Comparison of ENCODE assay signal across 1 cellular context in genomic region chr21:39385299-39386145, GRCh38.
A peak's percentile ranks its signal among the peaks of the same experiment; 100 is the strongest.
TF ChIP-seq lines count a peak whose summit lies in the region.

No MANE protein-coding gene starts in this region.

TF ChIP-seq in HepG2, 621 proteins besides CTCF, POLR2A, EP300 and RAD21 (continued from another document and continues in another):
- TF ChIP-seq ZNF710 (CRISPR knock-in tag; IDR thresholded peaks at IDR 0.05; ENCODE audit: borderline replicate concordance) (no peak), HOXA9 (CRISPR knock-in tag; IDR thresholded peaks at IDR 0.05; ENCODE audit: borderline replicate concordance) (no peak), TBX3 (IDR thresholded peaks at IDR 0.05; ENCODE audit: borderline replicate concordance) (no peak), DRAP1 (CRISPR knock-in tag; IDR thresholded peaks at IDR 0.05) (peak; percentile 65; the same call in 1 of the 2 replicates), ZC3H13 (CRISPR knock-in tag; IDR thresholded peaks at IDR 0.05) (peak; percentile 81), ZNF431 (CRISPR knock-in tag; IDR thresholded peaks at IDR 0.05; ENCODE audit: borderline replicate concordance, low read depth) (peak; percentile 49; the same call in 1 of the 2 replicates), POGK (CRISPR knock-in tag; conservative IDR thresholded peaks at IDR 0.05) (peak; percentile 77), ZNF878 (CRISPR knock-in tag; IDR thresholded peaks at IDR 0.05) (0 out of 2 replicates have a peak, but pooled peaks have one; percentile 47), ZBTB42 (CRISPR knock-in tag; IDR thresholded peaks at IDR 0.05) (no peak), ZBTB20 (CRISPR knock-in tag; IDR thresholded peaks at IDR 0.05; ENCODE audit: borderline replicate concordance, low read depth) (peak; percentile 68; the same call in 1 of the 2 replicates), RBAK (CRISPR knock-in tag; IDR thresholded peaks at IDR 0.05) (no peak), ZNF142 (CRISPR knock-in tag; IDR thresholded peaks at IDR 0.05) (no peak), ZNF607 (CRISPR knock-in tag; IDR thresholded peaks at IDR 0.05; ENCODE audit: borderline replicate concordance) (no peak; the same call in none of the 2 replicates), PAF1 (CRISPR knock-in tag; IDR thresholded peaks at IDR 0.05) (0 out of 2 replicates have a peak, but pooled peaks have one; percentile 1), MXI1 (IDR thresholded peaks at IDR 0.05; ENCODE audit: borderline replicate concordance, low read depth, low read length) (no peak), ZNF788 (CRISPR knock-in tag; IDR thresholded peaks at IDR 0.05; ENCODE audit: borderline replicate concordance) (peak; percentile 89; the same call in 1 of the 2 replicates), AKNA (CRISPR knock-in tag; IDR thresholded peaks at IDR 0.05; ENCODE audit: borderline replicate concordance) (no peak), ZNF605 (CRISPR knock-in tag; IDR thresholded peaks at IDR 0.05) (no peak; the same call in 1 of the 2 replicates), RBM22 (optimal IDR thresholded peaks at IDR 0.05; ENCODE audit: low read length) (no peak), ZNF687 (CRISPR knock-in tag; IDR thresholded peaks at IDR 0.05) (peak; percentile 92), EEA1 (CRISPR knock-in tag; IDR thresholded peaks at IDR 0.05; ENCODE audit: borderline replicate concordance) (no peak), ZNF430 (CRISPR knock-in tag; IDR thresholded peaks at IDR 0.05) (peak; percentile 64; the same call in 1 of the 2 replicates), AGO2 (optimal IDR thresholded peaks at IDR 0.05; ENCODE audit: low read depth, low read length) (peak; percentile 61), HDAC2 (CRISPR knock-in tag; IDR thresholded peaks at IDR 0.05) (peak; percentile 87), SMAD3 (CRISPR knock-in tag; IDR thresholded peaks at IDR 0.05) (no peak), ZNF563 (CRISPR knock-in tag; IDR thresholded peaks at IDR 0.05) (peak; percentile 26; the same call in 1 of the 2 replicates), HOMEZ (CRISPR knock-in tag; IDR thresholded peaks at IDR 0.05; ENCODE audit: low read depth) (no peak), HIVEP1 (CRISPR knock-in tag; IDR thresholded peaks at IDR 0.05) (no peak), CCAR2 (optimal IDR thresholded peaks at IDR 0.05; ENCODE audit: low read depth, low read length) (no peak), ZSCAN12 (CRISPR knock-in tag; IDR thresholded peaks at IDR 0.05) (no peak), GTF3A (CRISPR knock-in tag; conservative IDR thresholded peaks at IDR 0.05) (no peak), TRAFD1 (CRISPR knock-in tag; IDR thresholded peaks at IDR 0.05; ENCODE audit: borderline replicate concordance) (peak; percentile 71; the same call in 1 of the 2 replicates), SMAD1 (CRISPR knock-in tag; IDR thresholded peaks at IDR 0.05; ENCODE audit: borderline replicate concordance, low read depth) (no peak), MEF2D (CRISPR knock-in tag; IDR thresholded peaks at IDR 0.05) (no peak; the same call in 1 of the 2 replicates), PITX1 (CRISPR knock-in tag; IDR thresholded peaks at IDR 0.05) (0 out of 2 replicates have a peak, but pooled peaks have one; percentile 49), ZNF883 (CRISPR knock-in tag; IDR thresholded peaks at IDR 0.05; ENCODE audit: not compliant biosample characterization) (no peak)
